Comparison of ENCODE assay signal across 1 cellular context in the genomic region with DNA sequence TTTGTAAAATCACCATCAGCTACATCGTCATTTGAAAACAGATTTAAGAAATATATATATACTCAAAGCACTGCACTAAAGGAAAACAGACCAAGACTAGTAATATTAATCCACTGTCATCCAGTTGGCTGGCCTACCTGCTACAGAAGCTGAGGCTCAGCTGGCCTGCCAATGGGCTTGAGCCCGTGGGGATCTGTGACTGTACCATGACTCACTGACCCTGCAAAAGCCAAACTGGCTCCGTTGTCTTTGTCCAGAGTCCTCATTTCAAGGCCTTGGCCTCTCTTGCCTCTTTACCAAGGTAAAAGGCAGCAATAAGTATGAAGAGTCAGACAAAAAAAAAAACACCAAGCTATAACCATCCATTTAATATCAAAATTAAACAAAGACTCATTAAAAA.
TF ChIP-seq lines count a peak whose summit lies in the region.

No MANE protein-coding gene starts in this region.

TF ChIP-seq in SK-N-SH, 30 proteins besides CTCF, POLR2A, EP300 and RAD21 (continued from another document):
- TF ChIP-seq MXI1 (IDR thresholded peaks at IDR 0.05; ENCODE audit: low read depth, low read length) (no peak), TCF12 (IDR thresholded peaks at IDR 0.05) (peak; percentile 49; the same call in 1 of the 2 replicates), JUND (IDR thresholded peaks at IDR 0.05) (peak; percentile 41)
- TF ChIP-seq, protein P1, sequence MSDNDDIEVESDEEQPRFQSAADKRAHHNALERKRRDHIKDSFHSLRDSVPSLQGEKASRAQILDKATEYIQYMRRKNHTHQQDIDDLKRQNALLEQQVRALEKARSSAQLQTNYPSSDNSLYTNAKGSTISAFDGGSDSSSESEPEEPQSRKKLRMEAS (IDR thresholded peaks at IDR 0.05; ENCODE audit: low read depth) = no peak
